In the genomic region with DNA sequence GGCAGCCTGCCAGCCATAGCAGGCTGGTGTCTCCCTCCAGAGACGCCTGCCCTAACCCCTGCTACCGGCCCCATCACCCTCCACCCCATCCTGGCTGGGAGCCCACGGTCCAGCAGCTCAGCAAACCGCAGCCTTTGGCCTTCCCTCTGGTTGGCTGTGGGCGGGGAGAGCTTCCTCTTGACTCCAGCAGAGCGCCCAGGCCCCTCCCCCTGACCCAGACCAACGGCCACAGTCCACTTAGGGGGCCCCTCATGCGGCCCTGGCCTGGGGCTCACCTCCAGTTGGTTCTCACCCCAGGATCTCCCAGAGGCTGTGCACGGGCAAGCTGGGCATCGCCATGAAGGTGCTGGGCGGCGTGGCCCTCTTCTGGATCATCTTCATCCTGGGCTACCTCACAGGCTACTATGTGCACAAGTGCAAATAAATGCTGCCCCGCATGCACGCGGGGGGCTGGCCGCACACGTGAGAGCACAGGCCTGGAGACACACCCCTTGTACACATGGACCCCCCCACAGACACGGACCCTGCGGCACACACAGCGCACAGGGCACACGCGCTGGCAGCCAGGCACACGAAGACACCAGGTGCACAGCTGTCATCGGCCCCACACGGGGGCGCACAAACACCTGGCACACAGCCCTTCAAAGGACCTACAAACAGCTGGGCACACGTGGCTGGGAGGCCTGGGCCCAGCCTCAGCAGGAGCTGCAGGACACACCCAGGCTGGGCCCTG, we compare ENCODE assay signal across 1 cellular context.
TF ChIP-seq lines count a peak whose summit lies in the region.

No MANE protein-coding gene starts in this region.

TF ChIP-seq in HepG2, 621 proteins besides CTCF, POLR2A, EP300 and RAD21 (continued from another document and continues in another):
- peak; percentile 54 for TF ChIP-seq ZNF414 (CRISPR knock-in tag; IDR thresholded peaks at IDR 0.05)
- TF ChIP-seq ZKSCAN5 (CRISPR knock-in tag; IDR thresholded peaks at IDR 0.05) = peak; percentile 80
- TF ChIP-seq SIN3A (IDR thresholded peaks at IDR 0.05; ENCODE audit: borderline replicate concordance, low read depth, low read length) = peak; percentile 41; the same call in 1 of the 2 replicates
- no peak for TF ChIP-seq TRIM22 (IDR thresholded peaks at IDR 0.05)
- no peak for TF ChIP-seq NR2F2 (IDR thresholded peaks at IDR 0.05; ENCODE audit: borderline replicate concordance, low read depth)
- TF ChIP-seq ZNF17 (CRISPR knock-in tag; IDR thresholded peaks at IDR 0.05) = no peak
- TF ChIP-seq MEF2D (CRISPR knock-in tag; IDR thresholded peaks at IDR 0.05) = no peak; the same call in none of the 2 replicates
- TF ChIP-seq BCLAF1 (IDR thresholded peaks at IDR 0.05) = no peak
- no peak for TF ChIP-seq LCORL (IDR thresholded peaks at IDR 0.05)
- peak; percentile 59 for TF ChIP-seq LCORL (CRISPR knock-in tag; IDR thresholded peaks at IDR 0.05)
- TF ChIP-seq LBX2 (CRISPR knock-in tag; IDR thresholded peaks at IDR 0.05; ENCODE audit: borderline replicate concordance) = peak; percentile 81; the same call in 1 of the 2 replicates
- 0 out of 2 replicates have a peak, but pooled peaks have one; percentile 63 for TF ChIP-seq ZNF775 (CRISPR knock-in tag; IDR thresholded peaks at IDR 0.05; ENCODE audit: borderline replicate concordance)
- TF ChIP-seq FOXK1 (CRISPR knock-in tag; IDR thresholded peaks at IDR 0.05; ENCODE audit: borderline replicate concordance, low read depth) = peak; percentile 80; the same call in 1 of the 2 replicates
- peak; percentile 70; the same call in 1 of the 2 replicates for TF ChIP-seq THAP9 (CRISPR knock-in tag; IDR thresholded peaks at IDR 0.05; ENCODE audit: borderline replicate concordance)
- no peak for TF ChIP-seq ATF7 (IDR thresholded peaks at IDR 0.05)
- no peak; the same call in 1 of the 2 replicates for TF ChIP-seq ATF7 (CRISPR knock-in tag; IDR thresholded peaks at IDR 0.05)
- no peak for TF ChIP-seq HMGA1 (CRISPR knock-in tag; conservative IDR thresholded peaks at IDR 0.05)
- peak; percentile 99 for TF ChIP-seq AGO2 (optimal IDR thresholded peaks at IDR 0.05; ENCODE audit: low read depth, low read length)
- TF ChIP-seq KDM4B (CRISPR knock-in tag; IDR thresholded peaks at IDR 0.05) = peak; percentile 88
- peak; percentile 72; the same call in 1 of the 2 replicates for TF ChIP-seq CBX5 (CRISPR knock-in tag; IDR thresholded peaks at IDR 0.05; ENCODE audit: borderline replicate concordance)
- TF ChIP-seq ZSCAN5A (CRISPR knock-in tag; IDR thresholded peaks at IDR 0.05; ENCODE audit: borderline replicate concordance) = peak; percentile 95
- no peak for TF ChIP-seq NFE2L2 (IDR thresholded peaks at IDR 0.05; ENCODE audit: low read length)
- TF ChIP-seq ZNF296 (CRISPR knock-in tag; conservative IDR thresholded peaks at IDR 0.05) = peak; percentile 71; the same call in 1 of the 2 replicates
- peak; percentile 65 for TF ChIP-seq ZNF281 (CRISPR knock-in tag; IDR thresholded peaks at IDR 0.05; ENCODE audit: borderline replicate concordance)
- TF ChIP-seq TBX3 (IDR thresholded peaks at IDR 0.05; ENCODE audit: borderline replicate concordance) = no peak
- TF ChIP-seq, protein P1, sequence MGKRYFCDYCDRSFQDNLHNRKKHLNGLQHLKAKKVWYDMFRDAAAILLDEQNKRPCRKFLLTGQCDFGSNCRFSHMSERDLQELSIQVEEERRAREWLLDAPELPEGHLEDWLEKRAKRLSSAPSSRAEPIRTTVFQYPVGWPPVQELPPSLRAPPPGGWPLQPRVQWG (CRISPR knock-in tag; IDR thresholded peaks at IDR 0.05; ENCODE audit: borderline replicate concordance, low read depth) = no peak
- peak; percentile 72 for TF ChIP-seq RFXAP (CRISPR knock-in tag; IDR thresholded peaks at IDR 0.05; ENCODE audit: borderline replicate concordance)
- TF ChIP-seq NCOA5 (CRISPR knock-in tag; IDR thresholded peaks at IDR 0.05) = peak; percentile 21; the same call in 1 of the 2 replicates
- TF ChIP-seq ZFP36L2 (CRISPR knock-in tag; IDR thresholded peaks at IDR 0.05) = no peak
- peak; percentile 93 for TF ChIP-seq MXD3 (CRISPR knock-in tag; IDR thresholded peaks at IDR 0.05)
- TF ChIP-seq HBP1 (CRISPR knock-in tag; IDR thresholded peaks at IDR 0.05; ENCODE audit: low read depth) = no peak
- TF ChIP-seq YY1 (IDR thresholded peaks at IDR 0.05; ENCODE audit: insufficient read depth, insufficient replicate concordance, low read depth, low read length) = peak; percentile 49
- TF ChIP-seq ZNF547 (CRISPR knock-in tag; IDR thresholded peaks at IDR 0.05) = peak; percentile 37; the same call in 1 of the 2 replicates
- peak; percentile 90 for TF ChIP-seq TMF1 (CRISPR knock-in tag; IDR thresholded peaks at IDR 0.05; ENCODE audit: low read depth)
- TF ChIP-seq ZNF772 (CRISPR knock-in tag; IDR thresholded peaks at IDR 0.05) = peak; percentile 79
